9 cellular contexts compared by ENCODE assay signal in genomic region chr1:184743062-184743756, GRCh38. TPM values are rescaled to one million over a fixed set of nuclear protein-coding genes. Genes with fewer than 3 reads are reported as not detected.
DNase-seq lines count a peak whose midpoint lies in the region; ATAC-seq and TF ChIP-seq lines count a peak whose summit lies in the region.
"Had no signal": no experiment of that assay in that cellular context is flagged by ENCODE, and none has a peak within 500 bp of the region (broad histone marks: within the 10 kb centered on the region; RNA-seq: fewer than 3 reads in every experiment).

No MANE protein-coding gene starts in this region.

- peaks cover 66% of the 10 kb centered on the region for H3K4me1 ChIP-seq in CD4-positive, CD25-positive, alpha-beta regulatory T cell (ENCODE audit: control insufficient read depth, insufficient read depth, low read length, poor library complexity, severe bottlenecking)
- H3K4me1 ChIP-seq in ovary (ENCODE audit: insufficient read depth) (no peaks in the 10 kb centered on the region), BE2C (peaks cover 25% of the 10 kb centered on the region)

- DNase-seq in CD4-positive, CD25-positive, alpha-beta regulatory T cell, result peak; percentile 13 to 90 (median 83)
- DNase-seq in activated CD8-positive, alpha-beta T cell treated with anti-CD3 and anti-CD28 coated beads, Interleukin-2, amount 10 ng/mL, durations not matched to agents 7 days and 5 days, result peak; percentile 41
- DNase-seq in ovary (no peak), AG20443 (ENCODE audit: low spot score) (no peak), glutamatergic neuron (no peak), BE2C (no peak)

- H3K36me3 Mint-ChIP-seq in CD4-positive, CD25-positive, alpha-beta regulatory T cell, result peaks cover 4% of the 10 kb centered on the region
- H3K36me3 Mint-ChIP-seq in activated CD8-positive, alpha-beta T cell treated with anti-CD3 and anti-CD28 coated beads, Interleukin-2, amount 10 ng/mL, durations not matched to agents 7 days and 5 days (ENCODE audit: low read depth), result peaks cover 27% of the 10 kb centered on the region
- no peaks in the 10 kb centered on the region for H3K36me3 Mint-ChIP-seq in glutamatergic neuron (ENCODE audit: unreplicated experiment)

- no peaks in the 10 kb centered on the region for H3K27me3 Mint-ChIP-seq in CD4-positive, CD25-positive, alpha-beta regulatory T cell
- no peaks in the 10 kb centered on the region for H3K27me3 Mint-ChIP-seq in activated CD8-positive, alpha-beta T cell treated with anti-CD3 and anti-CD28 coated beads, Interleukin-2, amount 10 ng/mL, durations not matched to agents 7 days and 5 days (ENCODE audit: low read depth)
- H3K27me3 Mint-ChIP-seq in glutamatergic neuron (ENCODE audit: unreplicated experiment), result no peaks in the 10 kb centered on the region

- no peak for TF ChIP-seq POLR2A in ovary (IDR thresholded peaks at IDR 0.05)

- H3K27ac ChIP-seq in CD4-positive, CD25-positive, alpha-beta regulatory T cell (ENCODE audit: insufficient read depth, low read length, poor library complexity, severe bottlenecking), result peak overlapping the region; percentile 85
- no peak overlapping the region for H3K27ac ChIP-seq in ovary
- H3K27ac ChIP-seq: BLaER1 treated with 17β-estradiol and CSF1 and Interleukin-3, amounts not matched to agents 10 nM and 100 nM had no signal

- peak overlapping the region; percentile 91 to 94 (median 92) for H3K27ac Mint-ChIP-seq in CD4-positive, CD25-positive, alpha-beta regulatory T cell
- H3K27ac Mint-ChIP-seq in activated CD8-positive, alpha-beta T cell treated with anti-CD3 and anti-CD28 coated beads, Interleukin-2, amount 10 ng/mL, durations not matched to agents 7 days and 5 days, result peak overlapping the region; percentile 55
- H3K27ac Mint-ChIP-seq in glutamatergic neuron (ENCODE audit: unreplicated experiment), result no peak overlapping the region

- H3K9me3 Mint-ChIP-seq in CD4-positive, CD25-positive, alpha-beta regulatory T cell, result no peaks in the 10 kb centered on the region
- H3K9me3 Mint-ChIP-seq in activated CD8-positive, alpha-beta T cell treated with anti-CD3 and anti-CD28 coated beads, Interleukin-2, amount 10 ng/mL, durations not matched to agents 7 days and 5 days (ENCODE audit: insufficient read depth), result no peaks in the 10 kb centered on the region
- no peaks in the 10 kb centered on the region for H3K9me3 Mint-ChIP-seq in glutamatergic neuron (ENCODE audit: unreplicated experiment)

- 80 to 91% (median 90%) methylated on average over 2 of the region's 2 CpGs for WGBS in ovary, 3 donors

- intact Hi-C loops in ovary (cut with DNase I), result no loop called here

- peak overlapping the region; percentile 62 for H3K4me3 ChIP-seq in CD4-positive, CD25-positive, alpha-beta regulatory T cell (ENCODE audit: low read depth, low read length)
- no peak overlapping the region for H3K4me3 ChIP-seq in ovary
- no peak overlapping the region for H3K4me3 ChIP-seq in BE2C (ENCODE audit: low read depth, low read length)
- H3K4me3 ChIP-seq: BLaER1 treated with 17β-estradiol and CSF1 and Interleukin-3, amounts not matched to agents 10 nM and 100 nM had no signal

- TF ChIP-seq CTCF in ovary (IDR thresholded peaks at IDR 0.05), result no peak
- TF ChIP-seq CTCF in glutamatergic neuron (IDR thresholded peaks at IDR 0.05; ENCODE audit: partially characterized antibody, unreplicated experiment), result no peak
- no peak for TF ChIP-seq CTCF in BE2C (IDR thresholded peaks at IDR 0.05; ENCODE audit: low read depth, low read length)

- no peaks in the 10 kb centered on the region for H3K27me3 ChIP-seq in CD4-positive, CD25-positive, alpha-beta regulatory T cell (ENCODE audit: control insufficient read depth, insufficient read depth, low read length)
- H3K27me3 ChIP-seq in ovary, result no peaks in the 10 kb centered on the region
- H3K27me3 ChIP-seq in BE2C, result no peaks in the 10 kb centered on the region
- H3K27me3 ChIP-seq: BLaER1 treated with 17β-estradiol and CSF1 and Interleukin-3, amounts not matched to agents 10 nM and 100 nM had no signal

- H3K4me3 Mint-ChIP-seq in CD4-positive, CD25-positive, alpha-beta regulatory T cell, result peak overlapping the region; percentile 29 to 89 (median 69)
- no peak overlapping the region for H3K4me3 Mint-ChIP-seq in activated CD8-positive, alpha-beta T cell treated with anti-CD3 and anti-CD28 coated beads, Interleukin-2, amount 10 ng/mL, durations not matched to agents 7 days and 5 days
- H3K4me3 Mint-ChIP-seq in glutamatergic neuron (ENCODE audit: unreplicated experiment), result no peak overlapping the region

- POLR2A ChIA-PET in activated CD8-positive, alpha-beta T cell treated with anti-CD3 and anti-CD28 coated beads, Interleukin-2, amount 10 ng/mL, durations not matched to agents 7 days and 5 days (lab: Charles Lee), result interaction anchor here (1.7 kb wide), 1 partner anchor 12 kb away, joined by 14 read pairs; the partner anchor contains the start of gene EDEM3

- TF ChIP-seq EP300 in ovary (IDR thresholded peaks at IDR 0.05), result no peak

- ATAC-seq in CD4-positive, CD25-positive, alpha-beta regulatory T cell (ENCODE audit: low read depth in 2 of 2), result peak; percentile 93 to 94
- ATAC-seq in GM19043 (IDR thresholded peaks at IDR 0.05; ENCODE audit: low read depth, unreplicated experiment) (peak; percentile 36), HG03095 (IDR thresholded peaks at IDR 0.05; ENCODE audit: unreplicated experiment) (peak; percentile 38)
- peak; percentile 94 for ATAC-seq in activated CD8-positive, alpha-beta T cell treated with anti-CD3 and anti-CD28 coated beads, Interleukin-2, amount 10 ng/mL, durations not matched to agents 7 days and 5 days

- peaks cover 51 to 79% (median 68%) of the 10 kb centered on the region in 4 donors for H3K4me1 Mint-ChIP-seq in CD4-positive, CD25-positive, alpha-beta regulatory T cell
- peaks cover 34% of the 10 kb centered on the region for H3K4me1 Mint-ChIP-seq in activated CD8-positive, alpha-beta T cell treated with anti-CD3 and anti-CD28 coated beads, Interleukin-2, amount 10 ng/mL, durations not matched to agents 7 days and 5 days (ENCODE audit: low read depth)
- H3K4me1 Mint-ChIP-seq in glutamatergic neuron (ENCODE audit: low read depth, unreplicated experiment), result peaks cover 19% of the 10 kb centered on the region

- no peaks in the 10 kb centered on the region for H3K9me3 ChIP-seq in CD4-positive, CD25-positive, alpha-beta regulatory T cell (ENCODE audit: control insufficient read depth in 2 of 2, low read length in 2 of 2)
- H3K9me3 ChIP-seq in ovary, result no peaks in the 10 kb centered on the region
- no peaks in the 10 kb centered on the region for H3K9me3 ChIP-seq in BE2C
- H3K9me3 ChIP-seq: BLaER1 treated with 17β-estradiol and CSF1 and Interleukin-3, amounts not matched to agents 10 nM and 100 nM had no signal

- no peaks in the 10 kb centered on the region for H3K36me3 ChIP-seq in CD4-positive, CD25-positive, alpha-beta regulatory T cell (ENCODE audit: control insufficient read depth, insufficient read depth, low read length)
- H3K36me3 ChIP-seq in ovary (no peaks in the 10 kb centered on the region), BE2C (no peaks in the 10 kb centered on the region; the same call in 1 of the 2 replicates)

- CTCF ChIA-PET in activated CD8-positive, alpha-beta T cell treated with anti-CD3 and anti-CD28 coated beads, Interleukin-2, amount 10 ng/mL, durations not matched to agents 7 days and 5 days (lab: Charles Lee), result interaction anchor here (1.4 to 1.9 kb wide), 2 partner anchors 11 to 426 kb away, joined by 6 to 8 read pairs; partner anchors contain the start of gene EDEM3

RNA-seq across cellular contexts. Expression of gene EDEM3, which starts 11.4 kb away (rescaled TPM):
- total RNA-seq in CD4-positive, CD25-positive, alpha-beta regulatory T cell, result 38.5 TPM
- polyA plus RNA-seq in CD4-positive, CD25-positive, alpha-beta regulatory T cell, result 10 to 100 TPM; 11.0 to 17.6 (median 15.6) TPM
- 10 to 100 TPM; 20.8 to 28.6 TPM for total RNA-seq in activated CD8-positive, alpha-beta T cell treated with anti-CD3 and anti-CD28 coated beads, Interleukin-2, amount 10 ng/mL, durations not matched to agents 7 days and 5 days
- 10 to 100 TPM; 15.5 to 22.7 (median 20.9) TPM for total RNA-seq in ovary
- 10 to 100 TPM in 1 of 2 donors, 1 to 10 TPM in 1; 7.1 to 12.0 TPM for polyA plus RNA-seq in ovary
- 23.6 TPM for total RNA-seq in glutamatergic neuron (ENCODE audit: unreplicated experiment)
- polyA plus RNA-seq in BE2C (2012; ENCODE audit: insufficient read depth, insufficient read length, low read depth), result 32.3 TPM

Comparison
In these comparisons a context has a peak if more than half of its experiments do, and no peak if none do; other contexts are left out.
1. ATAC-seq: peak in every context shown above with its lines; median percentile 94 in activated CD8-positive, alpha-beta T cell treated with anti-CD3 and anti-CD28 coated beads, Interleukin-2, amount 10 ng/mL, durations not matched to agents 7 days and 5 days; 94 in CD4-positive, CD25-positive, alpha-beta regulatory T cell; 38 in HG03095; 36 in GM19043.
2. DNase-seq: peak in CD4-positive, CD25-positive, alpha-beta regulatory T cell (3 of 3) and activated CD8-positive, alpha-beta T cell treated with anti-CD3 and anti-CD28 coated beads, Interleukin-2, amount 10 ng/mL, durations not matched to agents 7 days and 5 days (single experiment); none in ovary (0 of 5), AG20443 (single experiment), glutamatergic neuron (single experiment) and BE2C (single experiment).
3. H3K4me3 Mint-ChIP-seq: peak in CD4-positive, CD25-positive, alpha-beta regulatory T cell (4 of 4); none in activated CD8-positive, alpha-beta T cell treated with anti-CD3 and anti-CD28 coated beads, Interleukin-2, amount 10 ng/mL, durations not matched to agents 7 days and 5 days (single experiment) and glutamatergic neuron (single experiment).